ENCODE assay signal across 17 cellular contexts in the genomic region with DNA sequence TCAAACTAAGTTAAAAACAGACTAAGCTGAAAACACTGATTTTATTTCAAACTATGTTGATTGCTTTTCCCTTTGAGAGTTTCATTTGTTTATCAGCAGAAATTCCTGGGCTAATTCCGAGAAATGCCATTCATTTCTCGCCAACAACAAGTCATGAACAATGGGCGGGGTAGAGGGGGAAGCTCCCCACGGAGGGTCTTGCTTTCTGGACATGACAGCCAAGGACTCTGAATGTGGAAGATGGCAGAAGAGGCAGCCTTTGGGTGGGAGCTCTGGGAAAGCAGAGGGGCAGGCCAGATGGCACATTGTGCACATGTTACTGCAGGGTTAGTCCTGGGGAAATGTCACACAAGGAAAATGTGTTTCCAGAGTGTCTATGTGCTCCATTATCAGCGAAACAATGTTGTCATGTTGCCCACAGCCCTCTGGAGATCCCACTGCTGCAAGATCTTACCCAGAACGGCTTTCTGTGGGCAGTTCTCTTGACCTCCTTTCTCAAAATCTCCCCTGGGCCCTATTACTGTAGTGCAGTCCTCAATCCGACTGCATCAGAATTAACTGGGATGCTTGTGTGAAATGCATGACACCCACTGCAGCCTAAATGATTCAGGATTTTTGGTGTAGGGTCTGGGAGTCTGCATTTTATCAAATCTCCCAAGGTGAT. TPM values are rescaled to one million over a fixed set of nuclear protein-coding genes. Genes with fewer than 3 reads are reported as not detected.
DNase-seq lines count a peak whose midpoint lies in the region; ATAC-seq, FAIRE-seq and TF ChIP-seq lines count a peak whose summit lies in the region.
"Had no signal": no experiment of that assay in that cellular context is flagged by ENCODE, and none has a peak within 500 bp of the region (broad histone marks: within the 10 kb centered on the region; RNA-seq: fewer than 3 reads in every experiment).

No MANE protein-coding gene starts in this region.

- H3K9me2 ChIP-seq in MM.1S (replicated peaks; ENCODE audit: insufficient read depth, low read length): no peaks in the 10 kb centered on the region

- no peak overlapping the region for H3K9ac ChIP-seq in astrocyte (ENCODE audit: low read length)
- H3K9ac ChIP-seq in MM.1S (ENCODE audit: low read length): no peak overlapping the region
- H3K9ac ChIP-seq: BLaER1 treated with 17β-estradiol and CSF1 and Interleukin-3, amounts not matched to agents 10 nM and 100 nM had no signal

- peaks cover 7% of the 10 kb centered on the region for H3K4me1 ChIP-seq in astrocyte (ENCODE audit: insufficient read depth, low read length)
- H3K4me1 ChIP-seq in MM.1S (ENCODE audit: low read length): no peaks in the 10 kb centered on the region

- no peaks in the 10 kb centered on the region for H3K9me3 Mint-ChIP-seq in astrocyte (ENCODE audit: unreplicated experiment)
- H3K9me3 Mint-ChIP-seq in mesothelial cell of epicardium: peaks cover 5% of the 10 kb centered on the region
- H3K9me3 Mint-ChIP-seq: HFFc6 had no signal

- H3K4me1 Mint-ChIP-seq in astrocyte (ENCODE audit: low read depth, unreplicated experiment): peaks cover 5% of the 10 kb centered on the region
- H3K4me1 Mint-ChIP-seq in mesothelial cell of epicardium: peaks cover 25% of the 10 kb centered on the region
- H3K4me1 Mint-ChIP-seq: CD4-positive, CD25-positive, alpha-beta regulatory T cell had no signal

- peak; percentile 75 for FAIRE-seq in astrocyte (lab: Jason Lieb, UNC)

- H3K27me3 ChIP-seq in astrocyte (ENCODE audit: insufficient read depth, low read length) (no peaks in the 10 kb centered on the region), MM.1S (replicated peaks; ENCODE audit: insufficient read depth, low read length) (no peaks in the 10 kb centered on the region)

- H4K20me1 ChIP-seq in astrocyte (ENCODE audit: insufficient read depth, low read length) (no peaks in the 10 kb centered on the region), MM.1S (ENCODE audit: insufficient read depth, low read length) (no peaks in the 10 kb centered on the region)
- H4K20me1 ChIP-seq: BLaER1 treated with 17β-estradiol and CSF1 and Interleukin-3, amounts not matched to agents 10 nM and 100 nM had no signal

- H3K27ac Mint-ChIP-seq in astrocyte (ENCODE audit: unreplicated experiment) (no peak overlapping the region), mesothelial cell of epicardium (peak overlapping the region; percentile 11)
- H3K27ac Mint-ChIP-seq: CD4-positive, CD25-positive, alpha-beta regulatory T cell; HFFc6 had no signal

- H3K4me2 ChIP-seq in astrocyte (ENCODE audit: low read length) (no peak overlapping the region), MM.1S (ENCODE audit: low read depth, low read length) (no peak overlapping the region)
- H3K4me2 ChIP-seq: BLaER1 treated with 17β-estradiol and CSF1 and Interleukin-3, amounts not matched to agents 10 nM and 100 nM had no signal

- no peak overlapping the region for H3K4me3 Mint-ChIP-seq in astrocyte (ENCODE audit: unreplicated experiment)
- no peak overlapping the region for H3K4me3 Mint-ChIP-seq in mesothelial cell of epicardium
- H3K4me3 Mint-ChIP-seq: CD4-positive, CD25-positive, alpha-beta regulatory T cell; HFFc6 had no signal

- H3K36me3 ChIP-seq in astrocyte (ENCODE audit: insufficient read depth, low read length): no peaks in the 10 kb centered on the region
- no peaks in the 10 kb centered on the region for H3K36me3 ChIP-seq in MM.1S (replicated peaks; ENCODE audit: insufficient read depth, low read length)
- H3K36me3 ChIP-seq: BLaER1 treated with 17β-estradiol and CSF1 and Interleukin-3, amounts not matched to agents 10 nM and 100 nM had no signal

- DNase-seq in astrocyte (ENCODE audit: low read depth) (no peak), fibroblast of gingiva (ENCODE audit: low read depth) (peak; percentile 31), mesothelial cell of epicardium (ENCODE audit: low spot score in 2 of 2, unreplicated experiment in 2 of 2) (no peak), retina (peak; percentile 32), Ammon's horn (ENCODE audit: low spot score) (no peak), MM.1S (no peak)
- DNase-seq: 8988T; AML-193; CD4-positive, CD25-positive, alpha-beta regulatory T cell; DMS53; HCEC 1CT; HFFc6; IMR-90 had no signal

- H3K27ac ChIP-seq in astrocyte (ENCODE audit: low read depth, low read length) (no peak overlapping the region), MM.1S (ENCODE audit: low read length) (no peak overlapping the region)
- H3K27ac ChIP-seq: BLaER1 treated with 17β-estradiol and CSF1 and Interleukin-3, amounts not matched to agents 10 nM and 100 nM had no signal

- TF ChIP-seq CTCF in astrocyte (IDR thresholded peaks at IDR 0.05; ENCODE audit: insufficient read depth, low read depth, low read length) (no peak), mesothelial cell of epicardium (IDR thresholded peaks at IDR 0.05; ENCODE audit: unreplicated experiment) (no peak), MM.1S (IDR thresholded peaks at IDR 0.05; ENCODE audit: low read length) (no peak)

- H3K4me3 ChIP-seq in astrocyte (ENCODE audit: insufficient read depth, low read depth, low read length): no peak overlapping the region
- no peak overlapping the region for H3K4me3 ChIP-seq in MM.1S (ENCODE audit: low read length)
- H3K4me3 ChIP-seq: BLaER1 treated with 17β-estradiol and CSF1 and Interleukin-3, amounts not matched to agents 10 nM and 100 nM had no signal

- H3K36me3 Mint-ChIP-seq in astrocyte (ENCODE audit: low read depth, unreplicated experiment): no peaks in the 10 kb centered on the region
- H3K36me3 Mint-ChIP-seq in mesothelial cell of epicardium: no peaks in the 10 kb centered on the region
- H3K36me3 Mint-ChIP-seq: CD4-positive, CD25-positive, alpha-beta regulatory T cell had no signal

- no peaks in the 10 kb centered on the region for H3F3A ChIP-seq in MM.1S (ENCODE audit: insufficient read depth, low read length)

- H3K79me2 ChIP-seq in astrocyte (ENCODE audit: insufficient read depth, low read length) (no peaks in the 10 kb centered on the region), MM.1S (ENCODE audit: low read length) (no peaks in the 10 kb centered on the region)

- H3K27me3 Mint-ChIP-seq in astrocyte (ENCODE audit: low read depth, unreplicated experiment) (no peaks in the 10 kb centered on the region), mesothelial cell of epicardium (ENCODE audit: low read depth) (no peaks in the 10 kb centered on the region)
- H3K27me3 Mint-ChIP-seq: CD4-positive, CD25-positive, alpha-beta regulatory T cell had no signal

- H2AFZ ChIP-seq in astrocyte (ENCODE audit: low read depth, low read length) (no peak overlapping the region), MM.1S (ENCODE audit: low read length) (no peak overlapping the region)

- H3K9me3 ChIP-seq in astrocyte (ENCODE audit: insufficient read depth, low read depth, low read length) (no peaks in the 10 kb centered on the region), MM.1S (replicated peaks; ENCODE audit: insufficient read depth, low read length) (no peaks in the 10 kb centered on the region)

- no peak for ATAC-seq in GM21576 (IDR thresholded peaks at IDR 0.05; ENCODE audit: unreplicated experiment)
- no peak for ATAC-seq in GM21619 (IDR thresholded peaks at IDR 0.05; ENCODE audit: unreplicated experiment)

RNA-seq across cellular contexts. Expression of a gene that starts 45.0 kb away (rescaled TPM):
- 3.3 and 4.8 TPM in 2 replicates for total RNA-seq in astrocyte
- total RNA-seq in mesothelial cell of epicardium: 6.3 to 6.9 TPM (median 6.6 TPM) in 3 replicates
- total RNA-seq: CD4-positive, CD25-positive, alpha-beta regulatory T cell; HT-29 had no signal

Comparison
In these comparisons a context has a peak if more than half of its experiments do, and no peak if none do; other contexts are left out.
1. DNase-seq: peak in fibroblast of gingiva (single experiment) and retina (single experiment); none in astrocyte (single experiment), mesothelial cell of epicardium (0 of 2), Ammon's horn (single experiment) and MM.1S (single experiment).